Comparison of ENCODE assay signal across 2 cellular contexts in the genomic region with DNA sequence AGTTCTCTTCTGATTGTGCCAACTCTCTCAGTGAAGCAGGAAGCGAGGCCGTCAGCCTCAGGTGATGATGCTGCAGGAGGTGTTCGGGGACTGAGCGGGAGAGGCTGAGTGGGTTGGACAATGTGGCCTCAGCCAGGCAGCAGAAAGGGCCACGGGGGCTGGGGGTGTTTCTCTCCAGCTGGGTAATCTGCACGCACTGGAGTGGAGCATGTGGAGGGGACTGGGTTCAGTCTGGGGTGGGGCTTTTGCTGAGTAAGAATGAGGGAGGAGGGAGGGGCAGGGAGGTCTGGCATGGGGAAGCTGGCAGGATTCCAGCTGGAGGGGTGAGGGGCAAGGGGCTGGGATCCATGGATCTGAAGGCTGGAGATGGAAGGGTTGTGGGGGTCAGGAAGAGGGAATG.
TF ChIP-seq lines count a peak whose summit lies in the region.

No MANE protein-coding gene starts in this region.

TF ChIP-seq in SK-N-SH, 30 proteins besides CTCF, POLR2A, EP300 and RAD21 (continued from another document):
- TF ChIP-seq USF2 (IDR thresholded peaks at IDR 0.05; ENCODE audit: borderline replicate concordance, low read depth, low read length): no peak
- TF ChIP-seq FOXJ3 (CRISPR knock-in tag; IDR thresholded peaks at IDR 0.05): no peak
- TF ChIP-seq TAF1 (IDR thresholded peaks at IDR 0.05; ENCODE audit: borderline replicate concordance, low read depth, low read length): no peak
- TF ChIP-seq JUND (IDR thresholded peaks at IDR 0.05): no peak
- TF ChIP-seq SMC3 (IDR thresholded peaks at IDR 0.05; ENCODE audit: low read depth, low read length): no peak
- no peak for TF ChIP-seq EZH2phosphoT487 (IDR thresholded peaks at IDR 0.05; ENCODE audit: borderline replicate concordance, low read depth)
- TF ChIP-seq RCOR1 (IDR thresholded peaks at IDR 0.05; ENCODE audit: low read length): no peak
- no peak for TF ChIP-seq SIN3A (IDR thresholded peaks at IDR 0.05; ENCODE audit: borderline replicate concordance, low read depth, low read length)
- no peak for TF ChIP-seq GABPA (IDR thresholded peaks at IDR 0.05; ENCODE audit: low read depth)
- no peak for TF ChIP-seq RFX5 (IDR thresholded peaks at IDR 0.05; ENCODE audit: low read length)
- TF ChIP-seq, protein P1, sequence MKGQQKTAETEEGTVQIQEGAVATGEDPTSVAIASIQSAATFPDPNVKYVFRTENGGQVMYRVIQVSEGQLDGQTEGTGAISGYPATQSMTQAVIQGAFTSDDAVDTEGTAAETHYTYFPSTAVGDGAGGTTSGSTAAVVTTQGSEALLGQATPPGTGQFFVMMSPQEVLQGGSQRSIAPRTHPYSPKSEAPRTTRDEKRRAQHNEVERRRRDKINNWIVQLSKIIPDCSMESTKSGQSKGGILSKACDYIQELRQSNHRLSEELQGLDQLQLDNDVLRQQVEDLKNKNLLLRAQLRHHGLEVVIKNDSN (IDR thresholded peaks at IDR 0.05; ENCODE audit: borderline replicate concordance, low read depth): no peak
- TF ChIP-seq PBX3 (IDR thresholded peaks at IDR 0.05): no peak
- TF ChIP-seq NFIC (IDR thresholded peaks at IDR 0.05; ENCODE audit: borderline replicate concordance): no peak
- TF ChIP-seq NRF1 (IDR thresholded peaks at IDR 0.05; ENCODE audit: low read depth, low read length): no peak

TF ChIP-seq in SK-N-SH treated with all-trans-retinoic acid at 6 μM for 48 hours, 23 proteins besides CTCF, POLR2A, EP300 and RAD21 (continued from another document):
- TF ChIP-seq, protein P2, sequence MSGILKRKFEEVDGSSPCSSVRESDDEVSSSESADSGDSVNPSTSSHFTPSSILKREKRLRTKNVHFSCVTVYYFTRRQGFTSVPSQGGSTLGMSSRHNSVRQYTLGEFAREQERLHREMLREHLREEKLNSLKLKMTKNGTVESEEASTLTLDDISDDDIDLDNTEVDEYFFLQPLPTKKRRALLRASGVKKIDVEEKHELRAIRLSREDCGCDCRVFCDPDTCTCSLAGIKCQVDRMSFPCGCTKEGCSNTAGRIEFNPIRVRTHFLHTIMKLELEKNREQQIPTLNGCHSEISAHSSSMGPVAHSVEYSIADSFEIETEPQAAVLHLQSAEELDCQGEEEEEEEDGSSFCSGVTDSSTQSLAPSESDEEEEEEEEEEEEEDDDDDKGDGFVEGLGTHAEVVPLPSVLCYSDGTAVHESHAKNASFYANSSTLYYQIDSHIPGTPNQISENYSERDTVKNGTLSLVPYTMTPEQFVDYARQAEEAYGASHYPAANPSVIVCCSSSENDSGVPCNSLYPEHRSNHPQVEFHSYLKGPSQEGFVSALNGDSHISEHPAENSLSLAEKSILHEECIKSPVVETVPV (CRISPR knock-in tag; IDR thresholded peaks at IDR 0.05): no peak
- TF ChIP-seq SNAI2 (CRISPR knock-in tag; IDR thresholded peaks at IDR 0.05): no peak
- TF ChIP-seq, protein P3, sequence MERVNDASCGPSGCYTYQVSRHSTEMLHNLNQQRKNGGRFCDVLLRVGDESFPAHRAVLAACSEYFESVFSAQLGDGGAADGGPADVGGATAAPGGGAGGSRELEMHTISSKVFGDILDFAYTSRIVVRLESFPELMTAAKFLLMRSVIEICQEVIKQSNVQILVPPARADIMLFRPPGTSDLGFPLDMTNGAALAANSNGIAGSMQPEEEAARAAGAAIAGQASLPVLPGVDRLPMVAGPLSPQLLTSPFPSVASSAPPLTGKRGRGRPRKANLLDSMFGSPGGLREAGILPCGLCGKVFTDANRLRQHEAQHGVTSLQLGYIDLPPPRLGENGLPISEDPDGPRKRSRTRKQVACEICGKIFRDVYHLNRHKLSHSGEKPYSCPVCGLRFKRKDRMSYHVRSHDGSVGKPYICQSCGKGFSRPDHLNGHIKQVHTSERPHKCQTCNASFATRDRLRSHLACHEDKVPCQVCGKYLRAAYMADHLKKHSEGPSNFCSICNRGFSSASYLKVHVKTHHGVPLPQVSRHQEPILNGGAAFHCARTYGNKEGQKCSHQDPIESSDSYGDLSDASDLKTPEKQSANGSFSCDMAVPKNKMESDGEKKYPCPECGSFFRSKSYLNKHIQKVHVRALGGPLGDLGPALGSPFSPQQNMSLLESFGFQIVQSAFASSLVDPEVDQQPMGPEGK (CRISPR knock-in tag; IDR thresholded peaks at IDR 0.05; ENCODE audit: borderline replicate concordance): no peak
- no peak for TF ChIP-seq TCF4 (CRISPR knock-in tag; IDR thresholded peaks at IDR 0.05; ENCODE audit: borderline replicate concordance)
- TF ChIP-seq ESRRG (CRISPR knock-in tag; IDR thresholded peaks at IDR 0.05): no peak
- no peak for TF ChIP-seq ZNF70 (CRISPR knock-in tag; IDR thresholded peaks at IDR 0.05)
- no peak for TF ChIP-seq PPARA (CRISPR knock-in tag; IDR thresholded peaks at IDR 0.05; ENCODE audit: borderline replicate concordance)
- TF ChIP-seq CREB5 (CRISPR knock-in tag; IDR thresholded peaks at IDR 0.05; ENCODE audit: low read depth): no peak
- TF ChIP-seq ZNF565 (CRISPR knock-in tag; conservative IDR thresholded peaks at IDR 0.05; ENCODE audit: low read depth): no peak
- no peak for TF ChIP-seq TSHZ2 (CRISPR knock-in tag; IDR thresholded peaks at IDR 0.05)
